19 cellular contexts compared by ENCODE assay signal in genomic region chr13:101098873-101099272, GRCh38.
DNase-seq lines count a peak whose midpoint lies in the region; ATAC-seq and TF ChIP-seq lines count a peak whose summit lies in the region.
"Had no signal": no experiment of that assay in that cellular context is flagged by ENCODE, and none has a peak within 500 bp of the region (broad histone marks: within the 10 kb centered on the region; RNA-seq: fewer than 3 reads in every experiment).

No MANE protein-coding gene starts in this region.

- H3K4me3 Mint-ChIP-seq in activated naive CD8-positive, alpha-beta T cell treated with anti-CD3 and anti-CD28 coated beads for 36 hours, result no peak overlapping the region
- H3K4me3 Mint-ChIP-seq: CD14-positive monocyte had no signal

- H3K4me2 ChIP-seq in SK-N-SH, result no peak overlapping the region
- H3K4me2 ChIP-seq: A549, PC-9 had no signal

- intact Hi-C loops in right cardiac atrium (cut with DNase I) (no loop called here), left ventricle myocardium superior (cut with micrococcal nuclease) (no loop called here)

- H3F3A ChIP-seq in SK-N-SH (replicated peaks; ENCODE audit: insufficient read depth), result no peaks in the 10 kb centered on the region

- no peak for TF ChIP-seq CTCF in SK-N-SH (IDR thresholded peaks at IDR 0.05)

- H3K27me3 Mint-ChIP-seq in activated naive CD8-positive, alpha-beta T cell treated with anti-CD3 and anti-CD28 coated beads for 36 hours, result peaks cover 19% of the 10 kb centered on the region

- H4K20me1 ChIP-seq in SK-N-SH (ENCODE audit: insufficient read depth), result no peaks in the 10 kb centered on the region

- H3K79me2 ChIP-seq in SK-N-SH (ENCODE audit: insufficient read depth), result no peaks in the 10 kb centered on the region

- no peaks in the 10 kb centered on the region for H3K36me3 ChIP-seq in SK-N-SH (replicated peaks in 1 of 2; ENCODE audit: control insufficient read depth in 1 of 2, insufficient read depth in 2 of 2, low read length in 1 of 2)

- no peak for TF ChIP-seq RAD21 in SK-N-SH (IDR thresholded peaks at IDR 0.05; ENCODE audit: low read length)

- H3K27ac Mint-ChIP-seq in activated naive CD8-positive, alpha-beta T cell treated with anti-CD3 and anti-CD28 coated beads for 36 hours, result no peak overlapping the region
- H3K27ac Mint-ChIP-seq: CD14-positive monocyte had no signal

- H3K4me3 ChIP-seq in right cardiac atrium (ENCODE audit: low read length), result no peak overlapping the region
- no peak overlapping the region for H3K4me3 ChIP-seq in SK-N-SH (ENCODE audit: low read depth in 2 of 2, low read length in 1 of 2)
- H3K4me3 ChIP-seq: A549, K562, PC-9 had no signal

- POLR2A ChIA-PET in SK-N-SH (lab: Yijun Ruan, JAX), result no interaction called here

- H3K4me1 Mint-ChIP-seq in activated naive CD8-positive, alpha-beta T cell treated with anti-CD3 and anti-CD28 coated beads for 36 hours, result no peaks in the 10 kb centered on the region
- H3K4me1 Mint-ChIP-seq: CD14-positive monocyte had no signal

- DNase-seq in right cardiac atrium (no peak), left ventricle myocardium superior (no peak), SK-N-SH (no peak), kidney tubule cell (ENCODE audit: low spot score) (peak; percentile 3)
- DNase-seq in activated CD4-positive, alpha-beta T cell treated with anti-CD3 and anti-CD28 coated beads, Interleukin-2, amount 50 U/mL, for 48 hours, result no peak
- no peak for DNase-seq in activated naive CD8-positive, alpha-beta T cell treated with anti-CD3 and anti-CD28 coated beads for 36 hours
- DNase-seq: COR-L47, HCEC 1CT, MV-4-11, NCI-H1417 treated with DMSO at 0.1 percent for 48 hours, NCI-H1930, NCI-H774, PC-9 had no signal

- no peaks in the 10 kb centered on the region for H3K9me3 ChIP-seq in right cardiac atrium (ENCODE audit: control insufficient read depth, low read length)
- no peaks in the 10 kb centered on the region for H3K9me3 ChIP-seq in SK-N-SH
- H3K9me3 ChIP-seq: A549 had no signal

- CTCF ChIA-PET in SK-N-SH (lab: Yijun Ruan, JAX), result interaction anchor here (0.6 to 1.1 kb wide), 3 partner anchors 8 to 383 kb away, joined by 3 read pairs; no protein-coding TSS in a partner anchor

- H3K9ac ChIP-seq in SK-N-SH, result no peak overlapping the region

- H3K4me1 ChIP-seq in right cardiac atrium (ENCODE audit: control insufficient read depth, insufficient read depth, low read length) (no peaks in the 10 kb centered on the region), SK-N-SH (ENCODE audit: control insufficient read depth in 1 of 2, insufficient read depth in 2 of 2, low read depth in 1 of 2, low read length in 1 of 2) (no peaks in the 10 kb centered on the region)
- H3K4me1 ChIP-seq: A549 had no signal

- H3K36me3 Mint-ChIP-seq in activated naive CD8-positive, alpha-beta T cell treated with anti-CD3 and anti-CD28 coated beads for 36 hours, result no peaks in the 10 kb centered on the region
- H3K36me3 Mint-ChIP-seq: CD14-positive monocyte had no signal

- no peaks in the 10 kb centered on the region for H3K9me2 ChIP-seq in SK-N-SH

- 51% methylated on average over 4 of the region's 4 CpGs for WGBS in right cardiac atrium
- WGBS in SK-N-SH (ENCODE audit: low lambda C conversion rate), result 69% methylated on average over 4 of the region's 4 CpGs

- H3K27ac ChIP-seq in right cardiac atrium (ENCODE audit: low read length) (no peak overlapping the region), SK-N-SH (ENCODE audit: low read depth in 2 of 2, low read length in 1 of 2) (no peak overlapping the region; a peak in 1 of 4 replicates)
- H3K27ac ChIP-seq: A549, HL-60, PC-9 had no signal

- H3K9me3 Mint-ChIP-seq in activated naive CD8-positive, alpha-beta T cell treated with anti-CD3 and anti-CD28 coated beads for 36 hours, result no peaks in the 10 kb centered on the region
- H3K9me3 Mint-ChIP-seq: CD14-positive monocyte had no signal

- TF ChIP-seq EP300 in SK-N-SH (IDR thresholded peaks at IDR 0.05; ENCODE audit: borderline replicate concordance in 1 of 2, low read depth in 1 of 2, low read length in 1 of 2), result no peak; a peak in 1 of 4 replicates

- H3K27me3 ChIP-seq in right cardiac atrium (ENCODE audit: control insufficient read depth, insufficient read depth) (no peaks in the 10 kb centered on the region), SK-N-SH (ENCODE audit: insufficient read depth) (no peaks in the 10 kb centered on the region)

- no peak overlapping the region for H2AFZ ChIP-seq in SK-N-SH (ENCODE audit: low read depth)
- H2AFZ ChIP-seq: PC-9 had no signal

- ATAC-seq in right cardiac atrium, result peak; percentile 87 to 88
- no peak for ATAC-seq in left ventricle myocardium superior
- ATAC-seq in HG03521 (IDR thresholded peaks at IDR 0.05; ENCODE audit: unreplicated experiment), result no peak
- ATAC-seq in GM19395 (IDR thresholded peaks at IDR 0.05; ENCODE audit: unreplicated experiment), result no peak
- ATAC-seq: A549, K562 had no signal

TF ChIP-seq in SK-N-SH, 30 proteins besides CTCF, POLR2A, EP300 and RAD21 (continues in another document):
- TF ChIP-seq FOXM1 (IDR thresholded peaks at IDR 0.05; ENCODE audit: low read depth) (no peak), JUND (IDR thresholded peaks at IDR 0.05) (peak; percentile 47), USF2 (IDR thresholded peaks at IDR 0.05; ENCODE audit: borderline replicate concordance, low read depth, low read length) (no peak), NRF1 (IDR thresholded peaks at IDR 0.05; ENCODE audit: low read depth, low read length) (no peak), MEF2A (IDR thresholded peaks at IDR 0.05; ENCODE audit: borderline replicate concordance, low read depth) (no peak), CHD2 (IDR thresholded peaks at IDR 0.05; ENCODE audit: low read length, partially characterized antibody) (no peak), TCF12 (IDR thresholded peaks at IDR 0.05) (peak; percentile 64), IRF3 (IDR thresholded peaks at IDR 0.05; ENCODE audit: low read depth, low read length) (no peak), EZH2phosphoT487 (IDR thresholded peaks at IDR 0.05; ENCODE audit: borderline replicate concordance, low read depth) (no peak), USF1 (IDR thresholded peaks at IDR 0.05; ENCODE audit: borderline replicate concordance, low read depth) (no peak), SMC3 (IDR thresholded peaks at IDR 0.05; ENCODE audit: low read depth, low read length) (no peak), GABPA (IDR thresholded peaks at IDR 0.05; ENCODE audit: low read depth) (no peak), REST (IDR thresholded peaks at IDR 0.05; ENCODE audit: low read depth, low read length) (no peak), GATA2 (CRISPR knock-in tag; IDR thresholded peaks at IDR 0.05) (no peak), RXRA (IDR thresholded peaks at IDR 0.05; ENCODE audit: borderline replicate concordance, low read depth) (no peak), SIN3A (IDR thresholded peaks at IDR 0.05; ENCODE audit: borderline replicate concordance, low read depth, low read length) (no peak), ELF1 (IDR thresholded peaks at IDR 0.05) (no peak), TAF1 (IDR thresholded peaks at IDR 0.05; ENCODE audit: borderline replicate concordance, low read depth, low read length) (no peak), FOXJ3 (CRISPR knock-in tag; IDR thresholded peaks at IDR 0.05) (no peak)

Comparison
In these comparisons a context has a peak if more than half of its experiments do, and no peak if none do; other contexts are left out.
1. ATAC-seq: peak in right cardiac atrium (2 of 2); none in left ventricle myocardium superior (single experiment), HG03521 (single experiment) and GM19395 (single experiment).